12 cellular contexts compared by ENCODE assay signal in the genomic region with DNA sequence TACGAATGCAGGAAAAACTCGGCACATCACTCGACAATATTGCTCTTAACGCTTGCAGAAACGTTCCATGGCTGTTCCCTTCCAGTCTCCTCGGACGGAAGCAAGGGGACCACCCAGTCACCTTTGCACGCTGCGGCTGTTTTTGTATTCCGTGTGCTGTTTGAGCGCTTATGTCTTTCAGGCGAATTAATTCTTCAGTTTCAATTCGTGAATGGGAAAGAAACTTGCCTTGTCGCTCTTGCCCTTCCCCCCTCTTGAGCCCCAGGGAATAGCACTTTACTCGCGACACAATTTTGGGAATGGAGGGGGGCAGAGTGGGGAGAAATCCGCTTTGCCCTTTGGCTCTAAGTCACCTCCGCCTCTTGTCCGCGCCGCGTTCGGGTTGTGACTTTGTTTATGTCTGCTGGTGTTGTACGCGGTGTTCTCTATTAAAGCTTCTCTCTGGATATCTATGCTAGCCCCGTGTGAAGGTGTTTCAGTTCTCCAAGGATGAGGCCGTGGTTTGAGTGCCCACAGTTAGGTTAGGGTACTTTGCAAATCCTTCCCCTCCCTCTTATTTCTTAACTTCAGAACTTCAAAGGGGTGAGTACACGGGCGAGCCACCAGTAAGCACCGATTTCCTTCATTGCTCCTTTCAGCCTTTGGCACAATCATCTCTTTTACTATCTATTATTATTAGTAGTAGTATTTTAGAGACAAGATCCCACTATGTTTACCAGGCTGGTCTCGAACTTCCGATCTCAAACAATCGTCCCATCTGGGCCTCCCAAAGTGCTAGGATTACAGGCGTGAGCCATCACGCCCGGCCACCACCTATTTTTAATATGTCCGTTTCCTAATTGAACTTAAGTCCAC. TPM values are rescaled to one million over a fixed set of nuclear protein-coding genes. Genes with fewer than 3 reads are reported as not detected.
DNase-seq lines count a peak whose midpoint lies in the region; ATAC-seq and TF ChIP-seq lines count a peak whose summit lies in the region.
"Had no signal": no experiment of that assay in that cellular context is flagged by ENCODE, and none has a peak within 500 bp of the region (broad histone marks: within the 10 kb centered on the region; RNA-seq: fewer than 3 reads in every experiment).

No MANE protein-coding gene starts in this region.

- intact Hi-C loops in activated T-helper 1 cell treated with anti-CD3 and anti-CD28 coated beads, Interleukin-12 subunit alpha, Interleukin-12 subunit beta, Interleukin-2, Interleukin-4 antibody, amounts not matched to agents 30 ng/mL and 10 ng/mL and 1 ng/mL, durations not matched to agents 14 hours and 24 hours and 36 hours (cut with micrococcal nuclease): loop anchor here (1.0 kb wide), 1 partner anchor 10 kb away; no protein-coding TSS in a partner anchor
- intact Hi-C loops in vagina (cut with DNase I): no loop called here

- H3K27ac ChIP-seq in iPS-18a (ENCODE audit: low read length): no peak overlapping the region
- H3K27ac ChIP-seq in vagina: no peak overlapping the region
- H3K27ac ChIP-seq: brain microvascular endothelial cell had no signal

- DNase-seq in stimulated activated CD4-positive, alpha-beta T cell treated with anti-CD3 and anti-CD28 coated beads, Interleukin-15, amount 100 ng/mL, for 24 hours: peak; percentile 10
- no peak for DNase-seq in stimulated activated CD4-positive, alpha-beta T cell treated with anti-CD3 and anti-CD28 coated beads, Interleukin-4, amount 100 ng/mL, for 1 hour
- no peak for DNase-seq in activated T-helper 1 cell treated with anti-CD3 and anti-CD28 coated beads, Interleukin-12 subunit alpha, Interleukin-12 subunit beta, Interleukin-2, Interleukin-4 antibody, amounts not matched to agents 30 ng/mL and 10 ng/mL and 1 ng/mL, durations not matched to agents 14 hours and 24 hours and 36 hours (ENCODE audit: low spot score)
- DNase-seq in type B pancreatic cell (ENCODE audit: extremely low spot score, unreplicated experiment) (no peak), vagina (ENCODE audit: extremely low spot score in 2 of 2) (no peak), HuH-7 (ENCODE audit: low spot score) (no peak)
- DNase-seq: brain microvascular endothelial cell, MG63, midbrain had no signal

- H3K9me3 ChIP-seq in iPS-18a (ENCODE audit: control insufficient read depth, low read depth, low read length) (no peaks in the 10 kb centered on the region), vagina (no peaks in the 10 kb centered on the region)
- H3K9me3 ChIP-seq: MG63 had no signal

- no peak for TF ChIP-seq CTCF in type B pancreatic cell (conservative IDR thresholded peaks at IDR 0.05)
- no peak for TF ChIP-seq CTCF in vagina (IDR thresholded peaks at IDR 0.05)

- H3K9ac ChIP-seq in iPS-18a (ENCODE audit: low read length): no peak overlapping the region

- peak overlapping the region; percentile 56 for H3K4me3 ChIP-seq in iPS-18a (ENCODE audit: low read length)
- H3K4me3 ChIP-seq in vagina: peak overlapping the region in 1 of 2 donors; percentile 9
- H3K4me3 ChIP-seq: MG63 had no signal

- peaks cover 11% of the 10 kb centered on the region for H3K4me1 Mint-ChIP-seq in activated T-helper 1 cell treated with anti-CD3 and anti-CD28 coated beads, Interleukin-12 subunit alpha, Interleukin-12 subunit beta, Interleukin-2, Interleukin-4 antibody, amounts not matched to agents 30 ng/mL and 10 ng/mL and 1 ng/mL, durations not matched to agents 14 hours and 24 hours and 36 hours (ENCODE audit: low read depth)
- no peaks in the 10 kb centered on the region for H3K4me1 Mint-ChIP-seq in type B pancreatic cell (ENCODE audit: unreplicated experiment)

- ATAC-seq in GM21526 (IDR thresholded peaks at IDR 0.05; ENCODE audit: low FRiP score, unreplicated experiment): no peak

- H3K4me1 ChIP-seq in iPS-18a (ENCODE audit: control insufficient read depth, low read depth, low read length): peaks cover 41% of the 10 kb centered on the region
- H3K4me1 ChIP-seq in vagina: peaks cover 28% of the 10 kb centered on the region

- H3K36me3 Mint-ChIP-seq in activated T-helper 1 cell treated with anti-CD3 and anti-CD28 coated beads, Interleukin-12 subunit alpha, Interleukin-12 subunit beta, Interleukin-2, Interleukin-4 antibody, amounts not matched to agents 30 ng/mL and 10 ng/mL and 1 ng/mL, durations not matched to agents 14 hours and 24 hours and 36 hours (ENCODE audit: low read depth): peaks cover 4% of the 10 kb centered on the region
- no peaks in the 10 kb centered on the region for H3K36me3 Mint-ChIP-seq in type B pancreatic cell

- H3K36me3 ChIP-seq in iPS-18a (ENCODE audit: control insufficient read depth, low read depth, low read length): no peaks in the 10 kb centered on the region
- H3K36me3 ChIP-seq in vagina: no peaks in the 10 kb centered on the region
- H3K36me3 ChIP-seq: brain microvascular endothelial cell, MG63 had no signal

- H3K4me3 Mint-ChIP-seq in activated T-helper 1 cell treated with anti-CD3 and anti-CD28 coated beads, Interleukin-12 subunit alpha, Interleukin-12 subunit beta, Interleukin-2, Interleukin-4 antibody, amounts not matched to agents 30 ng/mL and 10 ng/mL and 1 ng/mL, durations not matched to agents 14 hours and 24 hours and 36 hours: no peak overlapping the region
- H3K4me3 Mint-ChIP-seq in type B pancreatic cell: peak overlapping the region; percentile 69

- peak overlapping the region; percentile 83 for H3K27ac Mint-ChIP-seq in activated T-helper 1 cell treated with anti-CD3 and anti-CD28 coated beads, Interleukin-12 subunit alpha, Interleukin-12 subunit beta, Interleukin-2, Interleukin-4 antibody, amounts not matched to agents 30 ng/mL and 10 ng/mL and 1 ng/mL, durations not matched to agents 14 hours and 24 hours and 36 hours
- H3K27ac Mint-ChIP-seq in type B pancreatic cell: peak overlapping the region; percentile 33

- H3K27me3 ChIP-seq in iPS-18a (ENCODE audit: control insufficient read depth, insufficient read depth, low read length): peaks cover 81% of the 10 kb centered on the region
- H3K27me3 ChIP-seq in vagina: peaks cover 37% of the 10 kb centered on the region

- TF ChIP-seq POLR2A in vagina (IDR thresholded peaks at IDR 0.05): no peak

- H3K9me3 Mint-ChIP-seq in activated T-helper 1 cell treated with anti-CD3 and anti-CD28 coated beads, Interleukin-12 subunit alpha, Interleukin-12 subunit beta, Interleukin-2, Interleukin-4 antibody, amounts not matched to agents 30 ng/mL and 10 ng/mL and 1 ng/mL, durations not matched to agents 14 hours and 24 hours and 36 hours: peaks cover 6% of the 10 kb centered on the region
- H3K9me3 Mint-ChIP-seq in type B pancreatic cell: no peaks in the 10 kb centered on the region

- peaks cover 60% of the 10 kb centered on the region for H3K27me3 Mint-ChIP-seq in activated T-helper 1 cell treated with anti-CD3 and anti-CD28 coated beads, Interleukin-12 subunit alpha, Interleukin-12 subunit beta, Interleukin-2, Interleukin-4 antibody, amounts not matched to agents 30 ng/mL and 10 ng/mL and 1 ng/mL, durations not matched to agents 14 hours and 24 hours and 36 hours (ENCODE audit: insufficient read depth)
- peaks cover 89% of the 10 kb centered on the region for H3K27me3 Mint-ChIP-seq in type B pancreatic cell

RNA-seq across cellular contexts. Expression of a gene that starts 2.7 kb away (rescaled TPM):
- total RNA-seq in activated T-helper 1 cell treated with anti-CD3 and anti-CD28 coated beads, Interleukin-12 subunit alpha, Interleukin-12 subunit beta, Interleukin-2, Interleukin-4 antibody, amounts not matched to agents 30 ng/mL and 10 ng/mL and 1 ng/mL, durations not matched to agents 14 hours and 24 hours and 36 hours: not detected in 2 replicates
- total RNA-seq in type B pancreatic cell (ENCODE audit: low replicate concordance) (0.24 TPM in 1 of 2 replicates, not detected in the other), vagina (not detected)
- total RNA-seq: T-helper 1 cell treated with Interleukin-12 subunit alpha and Interleukin-12 subunit beta and Interleukin-4 antibody, amounts not matched to agents 30 ng/mL and 1 ng/mL, for 36 hours had no signal
